In genomic region chr20:48131581-48131980, GRCh38 we compare ENCODE assay signal across 32 cellular contexts.
DNase-seq lines count a peak whose midpoint lies in the region; FAIRE-seq and TF ChIP-seq lines count a peak whose summit lies in the region.
"Had no signal": no experiment of that assay in that cellular context is flagged by ENCODE, and none has a peak within 500 bp of the region (broad histone marks: within the 10 kb centered on the region; RNA-seq: fewer than 3 reads in every experiment).

No MANE protein-coding gene starts in this region.

- no peaks in the 10 kb centered on the region for H3K36me3 Mint-ChIP-seq in astrocyte (ENCODE audit: low read depth, unreplicated experiment)
- H3K36me3 Mint-ChIP-seq: naive thymus-derived CD8-positive, alpha-beta T cell had no signal

- no peaks in the 10 kb centered on the region for H3K27me3 ChIP-seq in astrocyte (ENCODE audit: insufficient read depth, low read length)
- 0 out of 2 replicates have a peak, but pooled peaks cover 5% of the 10 kb centered on the region for H3K27me3 ChIP-seq in GM23248 (replicated peaks; ENCODE audit: insufficient read depth)
- peaks cover 0 to 7% (median 0%) of the 10 kb centered on the region in 4 donors for H3K27me3 ChIP-seq in esophagus squamous epithelium
- H3K27me3 ChIP-seq: gastroesophageal sphincter, upper lobe of left lung had no signal

- peak; percentile 29 for DNase-seq in GM03348 (ENCODE audit: low spot score)
- peak; percentile 90 for DNase-seq in astrocyte (ENCODE audit: low read depth)
- peak; percentile 8 for DNase-seq in medulla oblongata (ENCODE audit: extremely low spot score)
- peak; percentile 69 for DNase-seq in urothelium cell line (ENCODE audit: low spot score)
- no peak for DNase-seq in activated CD4-positive, alpha-beta T cell treated with anti-CD3 and anti-CD28 coated beads for 48 hours
- DNase-seq in GM23248, result no peak
- DNase-seq in central memory CD4-positive, alpha-beta T cell, result no peak
- DNase-seq in esophagus squamous epithelium (lab: John Stamatoyannopoulos, UW), result no peak
- DNase-seq: activated CD4-positive, alpha-beta T cell treated with anti-CD3 and anti-CD28 coated beads, Interleukin-2, amount 50 U/mL, for 1 hour; activated naive CD4-positive, alpha-beta T cell treated with Interleukin-2 at 50 U/mL for 16 hours; activated T-cell treated with anti-CD3 and anti-CD28 coated beads, Interleukin-2, amount 50 U/mL, for 48 hours; amygdala; CD4-positive, alpha-beta T cell; effector memory CD4-positive, alpha-beta T cell; erythroblast; H7; left lung; naive thymus-derived CD8-positive, alpha-beta T cell; NCI-H1105; NCI-H187 treated with DMSO at 0.1 percent for 48 hours; NCI-H526; NK-92 treated with Interleukin-12 subunit alpha and Interleukin-12 subunit beta, amount 100 ng/mL, for 24 hours; PC-9; SHP77; small intestine; stimulated activated CD4-positive, alpha-beta T cell treated with anti-CD3 and anti-CD28 coated beads, Interleukin-1b, Interleukin-23, amount 100 ng/mL, for 48 hours; upper lobe of left lung had no signal

- H3K4me1 Mint-ChIP-seq in astrocyte (ENCODE audit: low read depth, unreplicated experiment), result peaks cover 22% of the 10 kb centered on the region
- H3K4me1 Mint-ChIP-seq: naive thymus-derived CD8-positive, alpha-beta T cell had no signal

- in situ Hi-C loops in GM23248 (cut with MboI), result no loop called here

- H4K20me1 ChIP-seq in astrocyte (ENCODE audit: insufficient read depth, low read length), result no peaks in the 10 kb centered on the region
- no peaks in the 10 kb centered on the region for H4K20me1 ChIP-seq in GM23248 (ENCODE audit: insufficient read depth)

- no peaks in the 10 kb centered on the region for H3F3A ChIP-seq in GM23248 (ENCODE audit: insufficient read depth)

- H3K4me2 ChIP-seq in astrocyte (ENCODE audit: low read length), result no peak overlapping the region
- no peak overlapping the region for H3K4me2 ChIP-seq in GM23248 (ENCODE audit: unreplicated experiment)
- H3K4me2 ChIP-seq: PC-9 had no signal

- FAIRE-seq in astrocyte (lab: Jason Lieb, UNC) (no peak), urothelium cell line (lab: Jason Lieb, UNC) (no peak)
- FAIRE-seq: D721Med, GM12892, small intestine had no signal

- H3K9me3 Mint-ChIP-seq in astrocyte (ENCODE audit: unreplicated experiment), result peaks cover 10% of the 10 kb centered on the region

- no peak overlapping the region for H3K4me3 Mint-ChIP-seq in astrocyte (ENCODE audit: unreplicated experiment)
- H3K4me3 Mint-ChIP-seq: CD4-positive, alpha-beta T cell; naive thymus-derived CD8-positive, alpha-beta T cell; WTC11 had no signal

- no peak overlapping the region for H3K4me3 ChIP-seq in astrocyte (ENCODE audit: insufficient read depth, low read depth, low read length)
- no peak overlapping the region for H3K4me3 ChIP-seq in GM23248
- H3K4me3 ChIP-seq in esophagus squamous epithelium, result no peak overlapping the region
- H3K4me3 ChIP-seq: coronary artery, gastroesophageal sphincter, left lung, PC-9, upper lobe of left lung had no signal

- H3K36me3 ChIP-seq in astrocyte (ENCODE audit: insufficient read depth, low read length) (no peaks in the 10 kb centered on the region), GM23248 (ENCODE audit: low read depth) (no peaks in the 10 kb centered on the region), esophagus squamous epithelium (no peaks in the 10 kb centered on the region)
- H3K36me3 ChIP-seq: gastroesophageal sphincter, left lung, upper lobe of left lung had no signal

- intact Hi-C loops in esophagus squamous epithelium (cut with DNase I), result no loop called here

- no peak overlapping the region for H3K27ac ChIP-seq in astrocyte (ENCODE audit: low read depth, low read length)
- no peak overlapping the region for H3K27ac ChIP-seq in GM23248
- no peak overlapping the region for H3K27ac ChIP-seq in esophagus squamous epithelium
- H3K27ac ChIP-seq: coronary artery, gastroesophageal sphincter, left lung, PC-9, upper lobe of left lung had no signal

- H3K79me2 ChIP-seq in astrocyte (ENCODE audit: insufficient read depth, low read length), result no peaks in the 10 kb centered on the region
- no peaks in the 10 kb centered on the region for H3K79me2 ChIP-seq in GM23248 (ENCODE audit: insufficient read depth)

- H3K9me2 ChIP-seq in GM23248 (ENCODE audit: insufficient read depth), result no peaks in the 10 kb centered on the region

- H3K9ac ChIP-seq in astrocyte (ENCODE audit: low read length) (no peak overlapping the region), GM23248 (no peak overlapping the region)

- peaks cover 19% of the 10 kb centered on the region for H3K27me3 Mint-ChIP-seq in astrocyte (ENCODE audit: low read depth, unreplicated experiment)

- H2AFZ ChIP-seq in astrocyte (ENCODE audit: low read depth, low read length) (no peak overlapping the region), GM23248 (no peak overlapping the region)
- H2AFZ ChIP-seq: PC-9 had no signal

- TF ChIP-seq POLR2A in esophagus squamous epithelium (IDR thresholded peaks at IDR 0.05), result no peak

- H3K27ac Mint-ChIP-seq in astrocyte (ENCODE audit: unreplicated experiment), result peak overlapping the region; percentile 77
- H3K27ac Mint-ChIP-seq: CD4-positive, alpha-beta T cell; naive thymus-derived CD8-positive, alpha-beta T cell; WTC11 had no signal

- WGBS in GM23248 (ENCODE audit: low coverage in 1 of 2, low lambda C conversion rate in 2 of 2, missing lambda C conversion rate in 2 of 2), 2 experiments, result 0 to 1% methylated on average over 3 of the region's 3 CpGs
- WGBS in esophagus squamous epithelium, 2 donors, result 58 to 62% methylated on average over 3 of the region's 3 CpGs

- H3K4me1 ChIP-seq in astrocyte (ENCODE audit: insufficient read depth, low read length) (no peaks in the 10 kb centered on the region), GM23248 (ENCODE audit: insufficient read depth) (no peaks in the 10 kb centered on the region), esophagus squamous epithelium (peaks cover 16 to 42% (median 26%) of the 10 kb centered on the region in 3 donors)
- H3K4me1 ChIP-seq: left lung had no signal

- no peak for TF ChIP-seq CTCF in astrocyte (IDR thresholded peaks at IDR 0.05; ENCODE audit: insufficient read depth, low read depth, low read length)
- no peak for TF ChIP-seq CTCF in esophagus squamous epithelium (IDR thresholded peaks at IDR 0.05)

- H3K9me3 ChIP-seq in astrocyte (ENCODE audit: insufficient read depth, low read depth, low read length), result no peaks in the 10 kb centered on the region
- no peaks in the 10 kb centered on the region for H3K9me3 ChIP-seq in GM23248 (ENCODE audit: low read depth)
- H3K9me3 ChIP-seq in esophagus squamous epithelium, result no peaks in the 10 kb centered on the region

Comparison
In these comparisons a context has a peak if more than half of its experiments do, and no peak if none do; other contexts are left out.
1. DNase-seq: peak in GM03348 (single experiment), astrocyte (single experiment), medulla oblongata (single experiment) and urothelium cell line (single experiment); none in activated CD4-positive, alpha-beta T cell treated with anti-CD3 and anti-CD28 coated beads for 48 hours (single experiment), GM23248 (single experiment), central memory CD4-positive, alpha-beta T cell (single experiment) and esophagus squamous epithelium (single experiment).